Comparison of ENCODE assay signal across 1 cellular context in genomic region chr16:2869502-2870064, GRCh38.
TF ChIP-seq lines count a peak whose summit lies in the region.

No MANE protein-coding gene starts in this region.

TF ChIP-seq in IMR-90, 13 proteins besides CTCF, POLR2A, EP300 and RAD21:
- TF ChIP-seq MXI1 (IDR thresholded peaks at IDR 0.05; ENCODE audit: borderline replicate concordance, low read depth, low read length) (no peak), USF2 (IDR thresholded peaks at IDR 0.05; ENCODE audit: low read depth, low read length) (no peak), CHD1 (IDR thresholded peaks at IDR 0.05; ENCODE audit: low read depth, low read length) (no peak), NFE2L2 (IDR thresholded peaks at IDR 0.05; ENCODE audit: low read depth, low read length) (no peak), ELK1 (IDR thresholded peaks at IDR 0.05; ENCODE audit: borderline replicate concordance, low read depth, low read length) (no peak), RFX5 (IDR thresholded peaks at IDR 0.05; ENCODE audit: low read depth, low read length) (no peak), FOS (IDR thresholded peaks at IDR 0.05; ENCODE audit: low read depth, low read length) (no peak), RCOR1 (IDR thresholded peaks at IDR 0.05; ENCODE audit: insufficient replicate concordance, low read length) (no peak), MAFK (IDR thresholded peaks at IDR 0.05; ENCODE audit: low read depth, low read length) (no peak), MAZ (IDR thresholded peaks at IDR 0.05; ENCODE audit: borderline replicate concordance, low read depth, low read length) (no peak), SMC3 (IDR thresholded peaks at IDR 0.05; ENCODE audit: low read depth, low read length) (no peak), CEBPB (IDR thresholded peaks at IDR 0.05; ENCODE audit: low read depth, low read length) (no peak)
